Comparison of ENCODE assay signal across 20 cellular contexts in the genomic region with DNA sequence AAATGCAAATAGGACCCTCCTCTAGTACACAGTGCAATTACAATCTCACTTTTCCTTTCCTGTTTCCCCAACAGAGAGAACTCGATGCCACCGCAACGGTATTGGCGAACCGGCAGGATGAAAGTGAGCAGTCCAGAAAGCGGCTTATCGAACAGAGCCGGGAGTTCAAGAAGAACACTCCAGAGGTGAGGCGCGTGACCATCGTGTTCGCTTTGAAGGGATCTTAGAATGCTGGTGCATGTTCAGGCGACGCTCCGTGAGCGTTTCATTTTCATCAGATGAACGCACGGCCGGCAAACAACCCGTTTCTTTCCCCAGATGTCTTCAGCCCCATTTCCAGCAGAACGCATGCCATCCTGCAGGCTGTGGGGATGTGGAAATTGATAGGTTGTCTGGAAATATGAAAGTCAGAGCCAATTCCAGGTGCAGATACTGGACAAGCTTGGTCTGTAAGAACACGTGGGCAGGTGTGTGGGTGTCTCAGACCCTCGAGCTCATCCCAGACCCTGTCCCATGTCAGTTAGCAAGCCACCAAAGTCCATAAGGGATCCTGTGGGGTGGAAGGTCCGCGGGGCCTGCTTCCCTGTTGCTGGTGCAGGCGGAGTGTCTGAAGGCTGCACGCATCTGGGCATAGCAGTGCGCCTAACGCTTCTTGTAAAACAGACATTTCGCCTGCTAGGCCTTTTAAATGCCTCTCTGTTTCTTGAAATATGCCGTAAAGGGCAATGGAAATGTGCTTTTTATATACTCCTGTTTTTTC.
DNase-seq lines count a peak whose midpoint lies in the region; ATAC-seq, FAIRE-seq and TF ChIP-seq lines count a peak whose summit lies in the region.
"Had no signal": no experiment of that assay in that cellular context is flagged by ENCODE, and none has a peak within 500 bp of the region (broad histone marks: within the 10 kb centered on the region; RNA-seq: fewer than 3 reads in every experiment).

No MANE protein-coding gene starts in this region.

- H3K4me1 ChIP-seq in H9 (ENCODE audit: insufficient read depth, low read length) (peaks cover 6% of the 10 kb centered on the region; the same call in 1 of the 2 replicates), kidney (ENCODE audit: control insufficient read depth in 1 of 2, insufficient read depth in 1 of 2, low read depth in 1 of 2, low read length in 2 of 2) (peaks cover 5 to 13% of the 10 kb centered on the region in 2 donors), sigmoid colon (peaks cover 0 to 62% (median 56%) of the 10 kb centered on the region in 4 donors)
- no peaks in the 10 kb centered on the region for H3K4me1 ChIP-seq in CD4-positive, alpha-beta memory T cell (ENCODE audit: insufficient read depth, low read length)

- no CpG with 5 or more reads among the region's 31 CpGs for WGBS in H9 (ENCODE audit: extremely low coverage, insufficient read length, low lambda C conversion rate)
- 96% methylated on average over 31 of the region's 31 CpGs for WGBS in sigmoid colon, 2 donors

- H3K27ac ChIP-seq in H9 (ENCODE audit: insufficient read length, low read depth, low read length) (no peak overlapping the region), kidney (ENCODE audit: low read depth in 2 of 2, low read length in 2 of 2) (no peak overlapping the region), sigmoid colon (peak overlapping the region in 3 of 4 donors; percentile 84 to 93 (median 87))
- H3K27ac ChIP-seq in CD4-positive, alpha-beta memory T cell (ENCODE audit: low read depth, low read length), result no peak overlapping the region

- H3K36me3 ChIP-seq in kidney (ENCODE audit: control insufficient read depth in 1 of 2, insufficient read depth in 2 of 2, low read length in 2 of 2) (peaks cover 3 to 23% of the 10 kb centered on the region in 2 donors), sigmoid colon (peaks cover 0 to 23% (median 0%) of the 10 kb centered on the region in 4 donors)
- no peaks in the 10 kb centered on the region for H3K36me3 ChIP-seq in CD4-positive, alpha-beta memory T cell (ENCODE audit: insufficient read depth, low read length)

- H3K9ac ChIP-seq in H9 (ENCODE audit: extremely low read depth, insufficient read length, low read length) (no peak overlapping the region), kidney (ENCODE audit: low read length in 2 of 2) (no peak overlapping the region)
- H3K9ac ChIP-seq: BLaER1 treated with 17β-estradiol and CSF1 and Interleukin-3, amounts not matched to agents 10 nM and 100 nM; SK-N-SH had no signal

- no peak for ATAC-seq in GM18517 (IDR thresholded peaks at IDR 0.05; ENCODE audit: unreplicated experiment)
- ATAC-seq in activated CD4-positive, alpha-beta T cell treated with anti-CD3 and anti-CD28 coated beads for 36 hours, result no peak
- ATAC-seq in HG03342 (IDR thresholded peaks at IDR 0.05; ENCODE audit: unreplicated experiment), result no peak
- ATAC-seq: HepG2 had no signal

- H3K4me2 ChIP-seq in H9 (ENCODE audit: insufficient read depth, insufficient read length, low read length), result no peak overlapping the region
- H3K4me2 ChIP-seq: SK-N-SH had no signal

- H2BK120ac ChIP-seq in H9 (ENCODE audit: low read depth, low read length, poor library complexity, severe bottlenecking), result no peak overlapping the region

- no peak overlapping the region; the same call in 1 of the 2 replicates for H3K14ac ChIP-seq in H9 (ENCODE audit: insufficient read depth, low read length)

- H2BK5ac ChIP-seq in H9 (ENCODE audit: insufficient read length, low read length), result no peak overlapping the region

- H3K4ac ChIP-seq in H9 (ENCODE audit: low read depth, low read length), result no peak overlapping the region

- H3K9me3 Mint-ChIP-seq in CD14-positive monocyte (peaks cover 0 to 1% (median 0%) of the 10 kb centered on the region in 7 donors), H9 (no peaks in the 10 kb centered on the region)
- H3K9me3 Mint-ChIP-seq in CD4-positive, alpha-beta memory T cell, result peaks cover 0 to 5% (median 0%) of the 10 kb centered on the region in 8 donors
- no peaks in the 10 kb centered on the region for H3K9me3 Mint-ChIP-seq in activated CD4-positive, alpha-beta T cell treated with anti-CD3 and anti-CD28 coated beads for 36 hours (ENCODE audit: low read depth)

- intact Hi-C loops in CD14-positive monocyte (cut with micrococcal nuclease), result no loop called here
- intact Hi-C loops in kidney (cut with DNase I), result no loop called here
- intact Hi-C loops in sigmoid colon (cut with DNase I), result no loop called here
- intact Hi-C loops in CD4-positive, alpha-beta memory T cell (cut with micrococcal nuclease), result no loop called here
- intact Hi-C loops in activated CD4-positive, alpha-beta T cell treated with anti-CD3 and anti-CD28 coated beads for 36 hours (cut with DNase I, micrococcal nuclease), result no loop called here

- H3K36me3 Mint-ChIP-seq in CD14-positive monocyte, result peaks cover 47 to 68% of the 10 kb centered on the region in 2 donors
- peaks cover 8 to 40% (median 39%) of the 10 kb centered on the region in 3 experiments; a peak in 6 of 7 replicates for H3K36me3 Mint-ChIP-seq in H9 (ENCODE audit: insufficient read depth in 1 of 3, low read depth in 3 of 3)
- H3K36me3 Mint-ChIP-seq in CD4-positive, alpha-beta memory T cell, result peaks cover 26 to 32% of the 10 kb centered on the region in 2 donors
- peaks cover 6% of the 10 kb centered on the region for H3K36me3 Mint-ChIP-seq in activated CD4-positive, alpha-beta T cell treated with anti-CD3 and anti-CD28 coated beads for 36 hours (ENCODE audit: low read depth)

- no peak overlapping the region for H4K91ac ChIP-seq in H9 (ENCODE audit: insufficient read length, low read depth, low read length)

- H3K9me3 ChIP-seq in H9 (ENCODE audit: control insufficient read depth, low read depth, low read length) (no peaks in the 10 kb centered on the region), kidney (ENCODE audit: control insufficient read depth in 1 of 2, low read length in 2 of 2) (no peaks in the 10 kb centered on the region), sigmoid colon (no peaks in the 10 kb centered on the region)
- H3K9me3 ChIP-seq in CD4-positive, alpha-beta memory T cell (ENCODE audit: control insufficient read depth in 1 of 2, low read length in 2 of 2), result no peaks in the 10 kb centered on the region
- H3K9me3 ChIP-seq: BLaER1 treated with 17β-estradiol and CSF1 and Interleukin-3, amounts not matched to agents 10 nM and 100 nM; SK-N-SH had no signal

- no peak overlapping the region for H4K8ac ChIP-seq in H9 (replicated peaks; ENCODE audit: insufficient read length, low read depth, low read length)

- H4K5ac ChIP-seq in H9 (ENCODE audit: insufficient read length, low read depth, low read length), result no peak overlapping the region

- H2BK12ac ChIP-seq in H9 (ENCODE audit: insufficient read length, low read depth, low read length), result no peak overlapping the region

- no peak for TF ChIP-seq CTCF in CD14-positive monocyte (IDR thresholded peaks at IDR 0.05)
- TF ChIP-seq CTCF in H9 (conservative IDR thresholded peaks at IDR 0.05), result no peak
- no peak for TF ChIP-seq CTCF in kidney (IDR thresholded peaks at IDR 0.05; ENCODE audit: borderline replicate concordance, extremely low read depth, insufficient read depth)
- TF ChIP-seq CTCF in sigmoid colon (IDR thresholded peaks at IDR 0.05), result no peak

- no peak overlapping the region for H2AFZ ChIP-seq in H9 (ENCODE audit: low read length)

- peaks cover 26% of the 10 kb centered on the region for H3K4me1 Mint-ChIP-seq in CD14-positive monocyte
- H3K4me1 Mint-ChIP-seq in H9, result peaks cover 35 to 36% of the 10 kb centered on the region in 2 experiments
- peaks cover 6 to 17% (median 12%) of the 10 kb centered on the region in 4 donors for H3K4me1 Mint-ChIP-seq in CD4-positive, alpha-beta memory T cell
- H3K4me1 Mint-ChIP-seq in activated CD4-positive, alpha-beta T cell treated with anti-CD3 and anti-CD28 coated beads for 36 hours, result peaks cover 6% of the 10 kb centered on the region

- no peak for TF ChIP-seq POLR2A in sigmoid colon (IDR thresholded peaks at IDR 0.05)

- H3K56ac ChIP-seq in H9 (ENCODE audit: insufficient read length, low read depth, low read length), result no peak overlapping the region

- H3K23ac ChIP-seq in H9 (ENCODE audit: insufficient read length, low read depth, low read length), result no peak overlapping the region

- H3K27me3 ChIP-seq in H9 (ENCODE audit: insufficient read depth, low read length) (no peaks in the 10 kb centered on the region), sigmoid colon (no peaks in the 10 kb centered on the region)
- H3K27me3 ChIP-seq in CD4-positive, alpha-beta memory T cell (ENCODE audit: insufficient read depth, low read length), result no peaks in the 10 kb centered on the region
- H3K27me3 ChIP-seq: BLaER1 treated with 17β-estradiol and CSF1 and Interleukin-3, amounts not matched to agents 10 nM and 100 nM had no signal

- H4K20me1 ChIP-seq in H9 (ENCODE audit: control insufficient read depth, insufficient read depth, insufficient read length), result peaks cover 4% of the 10 kb centered on the region

- H3K27ac Mint-ChIP-seq in CD14-positive monocyte (peak overlapping the region in 4 of 7 donors; percentile 26 to 68 (median 58)), H9 (peak overlapping the region; percentile 79 to 87 (median 79); a peak in 4 of 7 replicates)
- no peak overlapping the region for H3K27ac Mint-ChIP-seq in CD4-positive, alpha-beta memory T cell
- no peak overlapping the region for H3K27ac Mint-ChIP-seq in activated CD4-positive, alpha-beta T cell treated with anti-CD3 and anti-CD28 coated beads for 36 hours

- H2AK5ac ChIP-seq in H9 (ENCODE audit: insufficient read length, low read length), result no peak overlapping the region

- H3K79me1 ChIP-seq in H9 (ENCODE audit: insufficient read depth, low read depth, low read length, poor library complexity, severe bottlenecking), result peaks cover 13% of the 10 kb centered on the region

- no peak overlapping the region for H3K18ac ChIP-seq in H9 (ENCODE audit: insufficient read length, low read depth, low read length)

- H3K27me3 Mint-ChIP-seq in CD14-positive monocyte (ENCODE audit: low read depth in 3 of 3), result no peaks in the 10 kb centered on the region
- no peaks in the 10 kb centered on the region; the same call in 1 of the 2 replicates for H3K27me3 Mint-ChIP-seq in H9 (ENCODE audit: low read depth)
- no peaks in the 10 kb centered on the region for H3K27me3 Mint-ChIP-seq in CD4-positive, alpha-beta memory T cell
- no peaks in the 10 kb centered on the region for H3K27me3 Mint-ChIP-seq in activated CD4-positive, alpha-beta T cell treated with anti-CD3 and anti-CD28 coated beads for 36 hours

- POLR2A ChIA-PET in CD4-positive, alpha-beta memory T cell (lab: Charles Lee; ENCODE audit: partially characterized antibody), result no interaction called here
- POLR2A ChIA-PET in activated CD4-positive, alpha-beta T cell treated with anti-CD3 and anti-CD28 coated beads for 36 hours (lab: Charles Lee), result interaction anchor here (0.6 kb wide), 1 partner anchor 339 kb away, joined by 3 read pairs; no protein-coding TSS in a partner anchor

- H3K79me2 ChIP-seq in H9 (ENCODE audit: insufficient read depth, low read length), result peaks cover 6% of the 10 kb centered on the region; the same call in 1 of the 2 replicates

- H2BK20ac ChIP-seq in H9 (ENCODE audit: low read depth, low read length, poor library complexity, severe bottlenecking), result peak overlapping the region; percentile 46

- DNase-seq in CD14-positive monocyte (ENCODE audit: low spot score) (no peak), H9 (no peak), kidney (peak; percentile 20), sigmoid colon (no peak)
- no peak for DNase-seq in CD4-positive, alpha-beta memory T cell
- no peak for DNase-seq in activated CD4-positive, alpha-beta T cell treated with anti-CD3 and anti-CD28 coated beads for 36 hours
- DNase-seq: GDM1, GOT3, KBM-7, NCI-H1105, NCI-H2081, NCI-H510A, NCI-H774, SHP77, SK-N-SH had no signal

- CTCF ChIA-PET in CD4-positive, alpha-beta memory T cell (lab: Charles Lee; ENCODE audit: partially characterized antibody), result no interaction called here
- CTCF ChIA-PET in activated CD4-positive, alpha-beta T cell treated with anti-CD3 and anti-CD28 coated beads for 36 hours (lab: Charles Lee), result interaction anchor here (0.5 to 0.7 kb wide), 2 partner anchors 455 to 724 kb away, joined by 3 read pairs; no protein-coding TSS in a partner anchor

- TF ChIP-seq EP300 in sigmoid colon (IDR thresholded peaks at IDR 0.05), result no peak

- no peak overlapping the region for H3K4me3 Mint-ChIP-seq in CD14-positive monocyte
- no peak overlapping the region for H3K4me3 Mint-ChIP-seq in H9
- H3K4me3 Mint-ChIP-seq in CD4-positive, alpha-beta memory T cell, result no peak overlapping the region
- no peak overlapping the region for H3K4me3 Mint-ChIP-seq in activated CD4-positive, alpha-beta T cell treated with anti-CD3 and anti-CD28 coated beads for 36 hours

- H3K4me3 ChIP-seq in kidney (ENCODE audit: low read length in 2 of 2), result no peak overlapping the region
- no peak overlapping the region for H3K4me3 ChIP-seq in sigmoid colon
- no peak overlapping the region for H3K4me3 ChIP-seq in CD4-positive, alpha-beta memory T cell (ENCODE audit: low read length in 2 of 2)
- H3K4me3 ChIP-seq: BLaER1 treated with 17β-estradiol and CSF1 and Interleukin-3, amounts not matched to agents 10 nM and 100 nM had no signal

- no peak for FAIRE-seq in kidney (lab: Jason Lieb, UNC)
- FAIRE-seq: HepG2, RCC 7860 had no signal

- no peak overlapping the region for H2BK15ac ChIP-seq in H9 (ENCODE audit: low read depth, low read length)

- H3K23me2 ChIP-seq in H9 (ENCODE audit: insufficient read length, low read depth, low read length, poor library complexity, severe bottlenecking), result no peaks in the 10 kb centered on the region

- H3T11ph ChIP-seq in H9 (ENCODE audit: low read length), result no peak overlapping the region

Comparison
In these comparisons a context has a peak if more than half of its experiments do, and no peak if none do; other contexts are left out.
1. H3K27ac Mint-ChIP-seq: peak in CD14-positive monocyte (4 of 7) and H9 (3 of 3); none in CD4-positive, alpha-beta memory T cell (0 of 7) and activated CD4-positive, alpha-beta T cell treated with anti-CD3 and anti-CD28 coated beads for 36 hours (single experiment).
2. H3K27ac ChIP-seq: peak in sigmoid colon (3 of 4); none in H9 (single experiment), kidney (0 of 2) and CD4-positive, alpha-beta memory T cell (single experiment).